In the genomic region with DNA sequence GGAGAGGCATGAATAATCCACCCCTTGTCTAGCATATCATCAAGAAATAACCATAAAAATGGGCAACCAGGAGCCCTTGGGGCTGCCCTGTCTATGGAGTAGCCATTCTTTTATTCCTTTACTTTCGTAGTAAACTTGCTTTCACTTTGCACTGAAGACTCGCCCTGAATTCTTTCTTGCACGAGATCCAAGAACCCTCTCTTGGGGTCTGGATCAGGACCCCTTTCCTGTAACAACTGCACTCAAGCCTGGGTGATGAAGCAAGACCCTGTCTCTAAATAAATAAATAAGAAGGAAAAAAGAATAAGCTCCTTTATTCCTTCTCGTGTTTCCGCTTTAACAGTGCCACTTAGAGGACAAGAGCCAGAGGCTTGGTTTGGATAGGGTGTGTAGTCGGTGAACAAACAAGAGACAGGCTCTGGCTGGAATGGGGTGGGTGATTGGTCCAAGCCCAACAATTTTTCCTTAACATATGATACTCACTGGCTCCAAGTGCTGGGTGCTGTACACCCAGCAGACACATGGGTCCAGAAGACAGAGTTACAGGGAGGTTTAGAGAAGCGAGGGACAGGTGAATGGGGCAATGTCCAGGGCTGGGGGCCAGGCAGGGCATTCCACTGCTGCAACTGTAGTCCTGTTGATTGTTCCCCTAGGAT, we compare ENCODE assay signal across 10 cellular contexts.
A peak's percentile ranks its signal among the peaks of the same experiment; 100 is the strongest.
DNase-seq lines count a peak whose midpoint lies in the region; ATAC-seq and TF ChIP-seq lines count a peak whose summit lies in the region.
"Had no signal": no experiment of that assay in that cellular context is flagged by ENCODE, and none has a peak within 500 bp of the region (broad histone marks: within the 10 kb centered on the region; RNA-seq: fewer than 3 reads in every experiment).

No MANE protein-coding gene starts in this region.

- H3K4me1 Mint-ChIP-seq in MCF 10A (ENCODE audit: insufficient read depth, unreplicated experiment): peaks cover 13% of the 10 kb centered on the region
- H3K4me1 Mint-ChIP-seq in activated CD4-positive, alpha-beta memory T cell treated with anti-CD3 and anti-CD28 coated beads, Interleukin-2, amount 10 ng/mL, durations not matched to agents 7 days and 5 days: peaks cover 5% of the 10 kb centered on the region

- BruUV-seq in MCF 10A (replicated peaks; lab: Mats Ljungman, UMichigan): no TSS peak

- peak overlapping the region; percentile 77 for H3K27ac Mint-ChIP-seq in MCF 10A (ENCODE audit: low read depth, unreplicated experiment)
- H3K27ac Mint-ChIP-seq in activated CD4-positive, alpha-beta memory T cell treated with anti-CD3 and anti-CD28 coated beads, Interleukin-2, amount 10 ng/mL, durations not matched to agents 7 days and 5 days: no peak overlapping the region

- H3K36me3 ChIP-seq in urinary bladder (ENCODE audit: insufficient read depth): no peaks in the 10 kb centered on the region
- H3K36me3 ChIP-seq: BLaER1 had no signal

- 54% methylated on average over 7 of the region's 7 CpGs for WGBS in urinary bladder

- no peaks in the 10 kb centered on the region for H3K36me3 Mint-ChIP-seq in MCF 10A (ENCODE audit: insufficient read depth, unreplicated experiment)
- H3K36me3 Mint-ChIP-seq in activated CD4-positive, alpha-beta memory T cell treated with anti-CD3 and anti-CD28 coated beads, Interleukin-2, amount 10 ng/mL, durations not matched to agents 7 days and 5 days (ENCODE audit: low read depth): no peaks in the 10 kb centered on the region

- DNase-seq in SHP77 (lab: John Stamatoyannopoulos, UW): peak; percentile 6 to 34
- DNase-seq in SHP77 treated with DMSO at 0.1 percent for 48 hours (lab: John Stamatoyannopoulos, UW): no peak
- no peak for DNase-seq in MCF 10A (ENCODE audit: unreplicated experiment)
- peak; percentile 45 for DNase-seq in mesenteric fat pad (ENCODE audit: low spot score)
- DNase-seq in activated CD4-positive, alpha-beta memory T cell treated with anti-CD3 and anti-CD28 coated beads, Interleukin-2, amount 10 ng/mL, durations not matched to agents 7 days and 5 days: no peak
- no peak for DNase-seq in NCI-H524 (lab: John Stamatoyannopoulos, UW)

- no peaks in the 10 kb centered on the region for H3K4me1 ChIP-seq in urinary bladder (ENCODE audit: insufficient read depth)

- no peak for TF ChIP-seq CTCF in MCF 10A (IDR thresholded peaks at IDR 0.05; ENCODE audit: unreplicated experiment)

- CTCF ChIA-PET in MCF 10A (lab: Yijun Ruan, JAX): interaction anchor here (0.6 to 12.7 kb wide), 5 partner anchors 9 to 387 kb away, joined by 3 to 360 read pairs (median 3); partner anchors contain the start of gene NEURL3
- CTCF ChIA-PET in activated CD4-positive, alpha-beta memory T cell treated with anti-CD3 and anti-CD28 coated beads, Interleukin-2, amount 10 ng/mL, durations not matched to agents 7 days and 5 days (lab: Charles Lee): interaction anchor here (1.0 to 1.6 kb wide), 3 partner anchors 9 to 141 kb away, joined by 3 to 5 read pairs (median 3); no protein-coding TSS in a partner anchor

- POLR2A ChIA-PET in MCF 10A (lab: Yijun Ruan, JAX): interaction anchor here (0.7 to 1.4 kb wide), 10 partner anchors 9 to 345 kb away, joined by 3 to 6 read pairs (median 4); partner anchors contain the start of gene SNRNP200
- POLR2A ChIA-PET in activated CD4-positive, alpha-beta memory T cell treated with anti-CD3 and anti-CD28 coated beads, Interleukin-2, amount 10 ng/mL, durations not matched to agents 7 days and 5 days (lab: Charles Lee): no interaction called here

- intact Hi-C loops in MCF 10A (cut with micrococcal nuclease): no loop called here

- no peak overlapping the region for H3K4me3 ChIP-seq in urinary bladder (ENCODE audit: low read depth, low read length)
- H3K4me3 ChIP-seq: BLaER1 had no signal

- peaks cover 4% of the 10 kb centered on the region for H3K9me3 Mint-ChIP-seq in MCF 10A (ENCODE audit: unreplicated experiment)
- H3K9me3 Mint-ChIP-seq in activated CD4-positive, alpha-beta memory T cell treated with anti-CD3 and anti-CD28 coated beads, Interleukin-2, amount 10 ng/mL, durations not matched to agents 7 days and 5 days: peaks cover 9% of the 10 kb centered on the region
- H3K9me3 Mint-ChIP-seq: central memory CD8-positive, alpha-beta T cell had no signal

- peak overlapping the region; percentile 74 for H3K4me3 Mint-ChIP-seq in MCF 10A (ENCODE audit: unreplicated experiment)
- H3K4me3 Mint-ChIP-seq in activated CD4-positive, alpha-beta memory T cell treated with anti-CD3 and anti-CD28 coated beads, Interleukin-2, amount 10 ng/mL, durations not matched to agents 7 days and 5 days: no peak overlapping the region
- H3K4me3 Mint-ChIP-seq: central memory CD8-positive, alpha-beta T cell had no signal

- ATAC-seq in HG02588 (IDR thresholded peaks at IDR 0.05; ENCODE audit: unreplicated experiment): no peak

- peak overlapping the region; percentile 88 for H3K27ac ChIP-seq in urinary bladder (ENCODE audit: low read depth)
- H3K27ac ChIP-seq: BLaER1 had no signal

- peaks cover 12% of the 10 kb centered on the region for H3K27me3 Mint-ChIP-seq in MCF 10A (ENCODE audit: insufficient read depth, unreplicated experiment)
- peaks cover 3% of the 10 kb centered on the region for H3K27me3 Mint-ChIP-seq in activated CD4-positive, alpha-beta memory T cell treated with anti-CD3 and anti-CD28 coated beads, Interleukin-2, amount 10 ng/mL, durations not matched to agents 7 days and 5 days
- H3K27me3 Mint-ChIP-seq: central memory CD8-positive, alpha-beta T cell had no signal

Comparison
In these comparisons a context has a peak if more than half of its experiments do, and no peak if none do; other contexts are left out.
1. DNase-seq: peak in SHP77 (2 of 2) and mesenteric fat pad (single experiment); none in SHP77 treated with DMSO at 0.1 percent for 48 hours (single experiment), MCF 10A (single experiment), activated CD4-positive, alpha-beta memory T cell treated with anti-CD3 and anti-CD28 coated beads, Interleukin-2, amount 10 ng/mL, durations not matched to agents 7 days and 5 days (single experiment) and NCI-H524 (0 of 2).